ENCODE assay signal across 1 cellular context in genomic region chr7:2274666-2275065, GRCh38.
TF ChIP-seq lines count a peak whose summit lies in the region.

No MANE protein-coding gene starts in this region.

TF ChIP-seq in WTC11, 78 proteins besides CTCF, POLR2A, EP300 and RAD21 (continued from another document):
- TF ChIP-seq STAT6 (CRISPR knock-in tag; conservative IDR thresholded peaks at IDR 0.05; ENCODE audit: low read depth), result no peak
- TF ChIP-seq ZNF232 (CRISPR knock-in tag; IDR thresholded peaks at IDR 0.05), result no peak
- no peak for TF ChIP-seq SMAD4 (CRISPR knock-in tag; IDR thresholded peaks at IDR 0.05)
- TF ChIP-seq NFE2L1 (CRISPR knock-in tag; IDR thresholded peaks at IDR 0.05), result no peak
- TF ChIP-seq CDX4 (CRISPR knock-in tag; IDR thresholded peaks at IDR 0.05; ENCODE audit: borderline replicate concordance), result no peak
- TF ChIP-seq IRF2 (CRISPR knock-in tag; IDR thresholded peaks at IDR 0.05; ENCODE audit: borderline replicate concordance, low read depth), result no peak
- no peak for TF ChIP-seq JAZF1 (CRISPR knock-in tag; IDR thresholded peaks at IDR 0.05)
- TF ChIP-seq NR3C1 (CRISPR knock-in tag; conservative IDR thresholded peaks at IDR 0.05; ENCODE audit: low read depth), result no peak
